In genomic region chr3:185822957-185823279, GRCh38 we compare ENCODE assay signal across 8 cellular contexts. TPM values are rescaled to one million over a fixed set of nuclear protein-coding genes. Genes with fewer than 3 reads are reported as not detected.
DNase-seq lines count a peak whose midpoint lies in the region; ATAC-seq, FAIRE-seq and TF ChIP-seq lines count a peak whose summit lies in the region.

No MANE protein-coding gene starts in this region.

- 0 to 1% methylated on average over 6 of the region's 6 CpGs for WGBS in pancreas, 2 donors

- BruUV-seq in PC-9 (replicated peaks; lab: Mats Ljungman, UMichigan) = no TSS peak

- H3K27me3 ChIP-seq in PC-9 (ENCODE audit: insufficient read depth, low read depth) = no peaks in the 10 kb centered on the region
- H3K27me3 ChIP-seq in pancreas = peaks cover 0 to 12% (median 3%) of the 10 kb centered on the region in 4 donors

- H3K4me3 ChIP-seq in PC-9 = peak overlapping the region; percentile 99
- peak overlapping the region; percentile 77 for H3K4me3 ChIP-seq in epithelial cell of esophagus (ENCODE audit: low read length)
- H3K4me3 ChIP-seq in pancreas = peak overlapping the region; percentile 53 to 80 (median 60)

- peaks cover 58% of the 10 kb centered on the region for H3K4me1 ChIP-seq in PC-9 (replicated peaks; ENCODE audit: insufficient read depth)
- peaks cover 0 to 8% (median 0%) of the 10 kb centered on the region in 3 donors for H3K4me1 ChIP-seq in pancreas

- FAIRE-seq in G401.6 (lab: Jason Lieb, UNC) = peak; percentile 98
- FAIRE-seq in pancreas (lab: Jason Lieb, UNC) = no peak

- POLR2A ChIA-PET in PC-9 (lab: Charles Lee; ENCODE audit: unreplicated experiment) = interaction anchor here (0.5 to 1.5 kb wide), 7 partner anchors 25 to 156 kb away, joined by 3 to 55 read pairs (median 5); no protein-coding TSS in a partner anchor

- H3K36me3 ChIP-seq in PC-9 (ENCODE audit: low read depth) (peaks cover 16% of the 10 kb centered on the region), pancreas (no peaks in the 10 kb centered on the region)

- peak overlapping the region; percentile 83 for H3K4me2 ChIP-seq in PC-9

- TF ChIP-seq CTCF in PC-9 (conservative IDR thresholded peaks at IDR 0.05) (no peak), epithelial cell of esophagus (IDR thresholded peaks at IDR 0.05; ENCODE audit: insufficient read depth, low read depth, low read length, missing control alignments) (no peak), pancreas (IDR thresholded peaks at IDR 0.05) (no peak)

- peaks cover 88% of the 10 kb centered on the region for H3K79me2 ChIP-seq in PC-9 (ENCODE audit: low read depth)

- peaks cover 32% of the 10 kb centered on the region for H3F3A ChIP-seq in PC-9 (ENCODE audit: insufficient read depth, low read depth)

- H3K9me3 ChIP-seq in PC-9 (ENCODE audit: insufficient read depth, low read depth) (no peaks in the 10 kb centered on the region), pancreas (no peaks in the 10 kb centered on the region)

- peak overlapping the region; percentile 67; the same call in 1 of the 2 replicates for H2AFZ ChIP-seq in PC-9

- peaks cover 42% of the 10 kb centered on the region for H4K20me1 ChIP-seq in PC-9 (ENCODE audit: insufficient read depth)

- ATAC-seq in pancreas = no peak
- ATAC-seq in HG03378 (IDR thresholded peaks at IDR 0.05; ENCODE audit: unreplicated experiment) = no peak

- H3K9me2 ChIP-seq in PC-9 (ENCODE audit: insufficient read depth) = no peaks in the 10 kb centered on the region

- peak overlapping the region; percentile 86 for H3K27ac ChIP-seq in PC-9
- peak overlapping the region in 2 of 4 donors; percentile 78 to 82 for H3K27ac ChIP-seq in pancreas

- intact Hi-C loops in PC-9 (cut with micrococcal nuclease; ENCODE audit: unreplicated experiment) = loop anchor here (1.0 to 5.0 kb wide), 4 partner anchors 27 to 114 kb away; no protein-coding TSS in a partner anchor
- intact Hi-C loops in pancreas (cut with DNase I) = no loop called here

- DNase-seq in PC-9 (no peak), epithelial cell of esophagus (ENCODE audit: low read depth) (no peak), pancreas (no peak), CD1c-positive myeloid dendritic cell (ENCODE audit: extremely low spot score) (no peak), hippocampal formation (lab: John Stamatoyannopoulos, UW) (no peak)
- no peak for DNase-seq in stimulated activated CD4-positive, alpha-beta T cell treated with anti-CD3 and anti-CD28 coated beads, Interleukin-12 subunit alpha, Interleukin-12 subunit beta, amount 100 ng/mL, for 4 hours

- CTCF ChIA-PET in PC-9 (lab: Charles Lee) = interaction anchor here (0.5 to 3.3 kb wide), 7 partner anchors 17 to 121 kb away, joined by 3 to 12 read pairs (median 5); no protein-coding TSS in a partner anchor

RNA-seq across cellular contexts. Expression of gene IGF2BP2, which starts 1.9 kb away (rescaled TPM):
- total RNA-seq in PC-9 (2021) (140 and 150 TPM in 2 replicates), pancreas (10 to 100 TPM in 1 of 6 donors, 1 to 10 TPM in 5; 3.2 to 17.0 (median 5.9) TPM)
- 10 to 100 TPM in 1 of 2 donors, 1 to 10 TPM in 1; 7.0 to 11.2 TPM for polyA plus RNA-seq in pancreas
